ENCODE assay signal across 26 cellular contexts in genomic region chr13:95136638-95137037, GRCh38.
DNase-seq lines count a peak whose midpoint lies in the region; ATAC-seq and TF ChIP-seq lines count a peak whose summit lies in the region.
"Had no signal": no experiment of that assay in that cellular context is flagged by ENCODE, and none has a peak within 500 bp of the region (broad histone marks: within the 10 kb centered on the region; RNA-seq: fewer than 3 reads in every experiment).

No MANE protein-coding gene starts in this region.

- POLR2A ChIA-PET in CD4-positive, alpha-beta T cell (lab: Charles Lee), result no interaction called here

- intact Hi-C loops in CD4-positive, alpha-beta T cell (cut with DNase I, micrococcal nuclease), result no loop called here

- H3K4me3 Mint-ChIP-seq in progenitor cell of endocrine pancreas (ENCODE audit: low read depth) (no peak overlapping the region), immature natural killer cell (no peak overlapping the region)
- no peak overlapping the region for H3K4me3 Mint-ChIP-seq in CD4-positive, alpha-beta T cell
- H3K4me3 Mint-ChIP-seq: activated CD4-positive, alpha-beta memory T cell treated with anti-CD3 and anti-CD28 coated beads for 36 hours; H9; memory B cell; stimulated activated memory B cell treated with anti-CD40 and anti-IgM and Interleukin-4, amounts not matched to agents 10 μg/mL and 1 μg/mL and 100 μg/mL, for 72 hours had no signal

- no peak overlapping the region for H3K27ac ChIP-seq in CD4-positive, alpha-beta T cell (ENCODE audit: low read depth, low read length)
- H3K27ac ChIP-seq: testis had no signal

- H3K36me3 Mint-ChIP-seq in progenitor cell of endocrine pancreas (ENCODE audit: insufficient read depth) (peaks cover 3% of the 10 kb centered on the region), immature natural killer cell (peaks cover 12 to 38% (median 25%) of the 10 kb centered on the region in 3 donors)
- peaks cover 36% of the 10 kb centered on the region for H3K36me3 Mint-ChIP-seq in CD4-positive, alpha-beta T cell (ENCODE audit: low read depth)

- no peak for TF ChIP-seq CTCF in progenitor cell of endocrine pancreas (IDR thresholded peaks at IDR 0.05; ENCODE audit: unreplicated experiment)
- TF ChIP-seq CTCF in CD4-positive, alpha-beta T cell (IDR thresholded peaks at IDR 0.05), result no peak

- H3K27ac Mint-ChIP-seq in progenitor cell of endocrine pancreas (peak overlapping the region; percentile 8), immature natural killer cell (no peak overlapping the region)
- H3K27ac Mint-ChIP-seq in CD4-positive, alpha-beta T cell, result no peak overlapping the region
- H3K27ac Mint-ChIP-seq: activated CD4-positive, alpha-beta memory T cell treated with anti-CD3 and anti-CD28 coated beads for 36 hours; memory B cell; stimulated activated memory B cell treated with anti-CD40 and anti-IgM and Interleukin-4, amounts not matched to agents 10 μg/mL and 1 μg/mL and 100 μg/mL, for 72 hours had no signal

- DNase-seq in progenitor cell of endocrine pancreas (ENCODE audit: low spot score, unreplicated experiment) (no peak), immature natural killer cell (no peak)
- no peak for DNase-seq in CD4-positive, alpha-beta T cell
- DNase-seq: activated CD4-positive, alpha-beta memory T cell treated with anti-CD3 and anti-CD28 coated beads for 36 hours; activated CD4-positive, CD25-positive, alpha-beta regulatory T cell; activated effector memory CD4-positive, alpha-beta T cell treated with Interleukin-2 at 50 U/mL for 16 hours; foreskin melanocyte; H9; KBM-7; left colon; MG63; NCI-H1417; NCI-H2107; NCI-H446; occipital lobe; retina; SHP77 treated with DMSO at 0.1 percent for 48 hours; SW 1271; T1000; testis had no signal

- peak; percentile 7 for ATAC-seq in GM21360 (IDR thresholded peaks at IDR 0.05; ENCODE audit: unreplicated experiment)
- peak; percentile 18 for ATAC-seq in HG03139 (IDR thresholded peaks at IDR 0.05; ENCODE audit: unreplicated experiment)
- peak; percentile 71 for ATAC-seq in esophagus mucosa
- ATAC-seq in HG02884 (IDR thresholded peaks at IDR 0.05; ENCODE audit: unreplicated experiment), result no peak
- no peak for ATAC-seq in CD4-positive, alpha-beta T cell (ENCODE audit: poor library complexity)
- ATAC-seq: left colon had no signal

- H3K27me3 Mint-ChIP-seq in progenitor cell of endocrine pancreas, result no peaks in the 10 kb centered on the region
- H3K27me3 Mint-ChIP-seq in immature natural killer cell (ENCODE audit: low read depth in 3 of 3), result no peaks in the 10 kb centered on the region
- no peaks in the 10 kb centered on the region for H3K27me3 Mint-ChIP-seq in CD4-positive, alpha-beta T cell
- H3K27me3 Mint-ChIP-seq: activated CD4-positive, alpha-beta memory T cell treated with anti-CD3 and anti-CD28 coated beads for 36 hours; memory B cell; stimulated activated memory B cell treated with anti-CD40 and anti-IgM and Interleukin-4, amounts not matched to agents 10 μg/mL and 1 μg/mL and 100 μg/mL, for 72 hours had no signal

- H3K9me3 ChIP-seq in CD4-positive, alpha-beta T cell (ENCODE audit: control insufficient read depth, low read length), result no peaks in the 10 kb centered on the region
- H3K9me3 ChIP-seq: MG63, testis had no signal

- H3K9me3 Mint-ChIP-seq in progenitor cell of endocrine pancreas (ENCODE audit: low read depth) (peaks cover under 1% of the 10 kb centered on the region), immature natural killer cell (no peaks in the 10 kb centered on the region)
- no peaks in the 10 kb centered on the region for H3K9me3 Mint-ChIP-seq in CD4-positive, alpha-beta T cell
- H3K9me3 Mint-ChIP-seq: activated CD4-positive, alpha-beta memory T cell treated with anti-CD3 and anti-CD28 coated beads for 36 hours; memory B cell; stimulated activated memory B cell treated with anti-CD40 and anti-IgM and Interleukin-4, amounts not matched to agents 10 μg/mL and 1 μg/mL and 100 μg/mL, for 72 hours had no signal

- H3K4me1 Mint-ChIP-seq in progenitor cell of endocrine pancreas (ENCODE audit: low read depth), result peaks cover 10% of the 10 kb centered on the region
- H3K4me1 Mint-ChIP-seq in immature natural killer cell, result no peaks in the 10 kb centered on the region
- H3K4me1 Mint-ChIP-seq in CD4-positive, alpha-beta T cell (ENCODE audit: low read depth), result no peaks in the 10 kb centered on the region
- H3K4me1 Mint-ChIP-seq: memory B cell; stimulated activated memory B cell treated with anti-CD40 and anti-IgM and Interleukin-4, amounts not matched to agents 10 μg/mL and 1 μg/mL and 100 μg/mL, for 72 hours had no signal

- no peaks in the 10 kb centered on the region for H3K27me3 ChIP-seq in CD4-positive, alpha-beta T cell (ENCODE audit: control insufficient read depth, insufficient read depth, low read length)
- H3K27me3 ChIP-seq: MG63, testis had no signal

- CTCF ChIA-PET in CD4-positive, alpha-beta T cell (lab: Charles Lee), result no interaction called here

Comparison
In these comparisons a context has a peak if more than half of its experiments do, and no peak if none do; other contexts are left out.
1. ATAC-seq: peak in GM21360 (single experiment), HG03139 (single experiment) and esophagus mucosa (single experiment); none in HG02884 (single experiment) and CD4-positive, alpha-beta T cell (single experiment).